In genomic region chr5:43900974-43901373, GRCh38 we compare ENCODE assay signal across 8 cellular contexts.
"Had no signal": no experiment of that assay in that cellular context is flagged by ENCODE, and none has a peak within 500 bp of the region (broad histone marks: within the 10 kb centered on the region; RNA-seq: fewer than 3 reads in every experiment).

No MANE protein-coding gene starts in this region.

- H3K4me1 ChIP-seq: HAP-1 had no signal

- H3K9ac ChIP-seq: GM23248 had no signal

- H3K27ac ChIP-seq: GM23248 had no signal

- H3K4me3 ChIP-seq: GM23248, HAP-1, K562 had no signal

- H2AFZ ChIP-seq: GM23248 had no signal

- ATAC-seq: HCT116, K562 had no signal

- H3K27ac Mint-ChIP-seq: HFFc6 had no signal

- H3K4me3 Mint-ChIP-seq: HFFc6 had no signal

- H3K9me3 ChIP-seq: HAP-1 had no signal

- DNase-seq: GM23248, GOT3, H7, HFFc6, KG1 had no signal

- H3K36me3 ChIP-seq: HAP-1 had no signal
